Comparison of ENCODE assay signal across 1 cellular context in genomic region chr4:85681194-85681803, GRCh38.
TF ChIP-seq lines count a peak whose summit lies in the region.

No MANE protein-coding gene starts in this region.

TF ChIP-seq in K562, 482 proteins besides CTCF, POLR2A, EP300 and RAD21 (continued from another document):
- TF ChIP-seq ARID3B (CRISPR knock-in tag; IDR thresholded peaks at IDR 0.05; ENCODE audit: borderline replicate concordance), result no peak
- TF ChIP-seq NR2C1 (IDR thresholded peaks at IDR 0.05), result no peak
- TF ChIP-seq NR2C1 (tag; IDR thresholded peaks at IDR 0.05), result peak; percentile 50; the same call in 1 of the 2 replicates
- TF ChIP-seq NFIC (IDR thresholded peaks at IDR 0.05), result no peak
- TF ChIP-seq TOE1 (IDR thresholded peaks at IDR 0.05; ENCODE audit: borderline replicate concordance), result peak; percentile 76; the same call in 1 of the 2 replicates
- no peak for TF ChIP-seq TOE1 (CRISPR knock-in tag; IDR thresholded peaks at IDR 0.05; ENCODE audit: borderline replicate concordance, low read depth)
- peak; percentile 73 for TF ChIP-seq GABPA (tag; conservative IDR thresholded peaks at IDR 0.05; ENCODE audit: low read depth)
- TF ChIP-seq ZNF589 (CRISPR knock-in tag; IDR thresholded peaks at IDR 0.05; ENCODE audit: low read depth), result peak; percentile 79
- TF ChIP-seq MAZ (CRISPR knock-in tag; conservative IDR thresholded peaks at IDR 0.05 in 1 of 2, IDR thresholded peaks at IDR 0.05 in 1 of 2), result 0 out of 4 replicates have a peak, but pooled peaks of 1 of the 2 experiments have one; percentile 27
- TF ChIP-seq ZNF217 (CRISPR knock-in tag; IDR thresholded peaks at IDR 0.05), result no peak
- peak; percentile 29; the same call in 1 of the 2 replicates for TF ChIP-seq ELF1 (tag; IDR thresholded peaks at IDR 0.05)
- TF ChIP-seq ETV5 (CRISPR knock-in tag; IDR thresholded peaks at IDR 0.05; ENCODE audit: low read depth), result 0 out of 2 replicates have a peak, but pooled peaks have one; percentile 41
- TF ChIP-seq THAP12 (CRISPR knock-in tag; IDR thresholded peaks at IDR 0.05), result no peak
- peak; percentile 27; the same call in 1 of the 2 replicates for TF ChIP-seq TEAD4 (IDR thresholded peaks at IDR 0.05; ENCODE audit: low read length)
- no peak for TF ChIP-seq TEAD4 (CRISPR knock-in tag; IDR thresholded peaks at IDR 0.05; ENCODE audit: borderline replicate concordance)
- TF ChIP-seq SPI1 (IDR thresholded peaks at IDR 0.05; ENCODE audit: borderline replicate concordance, low read depth, low read length), result peak; percentile 65; the same call in 1 of the 2 replicates
- no peak for TF ChIP-seq STAG1 (CRISPR knock-in tag; IDR thresholded peaks at IDR 0.05; ENCODE audit: borderline replicate concordance)
- no peak for TF ChIP-seq KDM4B (IDR thresholded peaks at IDR 0.05; ENCODE audit: borderline replicate concordance in 2 of 2, low read depth in 1 of 2)
- TF ChIP-seq ZNF644 (tag; IDR thresholded peaks at IDR 0.05; ENCODE audit: low read depth), result 0 out of 2 replicates have a peak, but pooled peaks have one; percentile 71
- TF ChIP-seq ETV1 (tag; conservative IDR thresholded peaks at IDR 0.05; ENCODE audit: low read depth), result peak; percentile 94
- peak; percentile 54; the same call in 1 of the 2 replicates for TF ChIP-seq FOSL1 (tag; conservative IDR thresholded peaks at IDR 0.05)
- TF ChIP-seq ATF4 (CRISPR knock-in tag; IDR thresholded peaks at IDR 0.05), result peak; percentile 96
- TF ChIP-seq TCFL5 (CRISPR knock-in tag; conservative IDR thresholded peaks at IDR 0.05), result no peak
- TF ChIP-seq SMAD4 (CRISPR knock-in tag; conservative IDR thresholded peaks at IDR 0.05), result peak; percentile 82
- peak; percentile 90 for TF ChIP-seq CEBPG (CRISPR knock-in tag; IDR thresholded peaks at IDR 0.05)
- peak; percentile 77 to 97 for TF ChIP-seq CEBPG (tag; conservative IDR thresholded peaks at IDR 0.05 in 1 of 2, IDR thresholded peaks at IDR 0.05 in 1 of 2)
- TF ChIP-seq ARNT (IDR thresholded peaks at IDR 0.05), result 0 out of 4 replicates have a peak, but pooled peaks of 1 of the 2 experiments have one; percentile 46
- TF ChIP-seq ZBTB17 (CRISPR knock-in tag; IDR thresholded peaks at IDR 0.05), result 0 out of 2 replicates have a peak, but pooled peaks have one; percentile 43
- 0 out of 2 replicates have a peak, but pooled peaks have one; percentile 27 for TF ChIP-seq USF1 (CRISPR knock-in tag; IDR thresholded peaks at IDR 0.05)
- TF ChIP-seq GABPB1 (CRISPR knock-in tag; IDR thresholded peaks at IDR 0.05), result no peak
- no peak for TF ChIP-seq TAF15 (IDR thresholded peaks at IDR 0.05; ENCODE audit: low read depth, low read length)
- TF ChIP-seq ESRRA (IDR thresholded peaks at IDR 0.05; ENCODE audit: borderline replicate concordance, low read depth), result peak; percentile 36; the same call in 1 of the 2 replicates
- TF ChIP-seq ZNF175 (CRISPR knock-in tag; IDR thresholded peaks at IDR 0.05; ENCODE audit: low read depth), result peak; percentile 83
- TF ChIP-seq HDAC2 (IDR thresholded peaks at IDR 0.05), result no peak
- TF ChIP-seq ZSCAN32 (CRISPR knock-in tag; IDR thresholded peaks at IDR 0.05), result peak; percentile 77; the same call in 1 of the 2 replicates
- TF ChIP-seq HNRNPL (IDR thresholded peaks at IDR 0.05; ENCODE audit: low read depth, low read length), result no peak
- TF ChIP-seq TCF3 (CRISPR knock-in tag; IDR thresholded peaks at IDR 0.05), result peak; percentile 61
- TF ChIP-seq SOX6 (IDR thresholded peaks at IDR 0.05), result peak; percentile 91
- TF ChIP-seq ELF2 (CRISPR knock-in tag; IDR thresholded peaks at IDR 0.05), result no peak
- no peak for TF ChIP-seq ZNF830 (CRISPR knock-in tag; IDR thresholded peaks at IDR 0.05)
- no peak for TF ChIP-seq ZNF24 (IDR thresholded peaks at IDR 0.05)
- TF ChIP-seq MGA (IDR thresholded peaks at IDR 0.05), result peak; percentile 84
- TF ChIP-seq ZNF79 (CRISPR knock-in tag; IDR thresholded peaks at IDR 0.05; ENCODE audit: low read depth), result no peak
TF ChIP-seq in K562: peak in this region for 54.
